Comparison of ENCODE assay signal across 8 cellular contexts in the genomic region with DNA sequence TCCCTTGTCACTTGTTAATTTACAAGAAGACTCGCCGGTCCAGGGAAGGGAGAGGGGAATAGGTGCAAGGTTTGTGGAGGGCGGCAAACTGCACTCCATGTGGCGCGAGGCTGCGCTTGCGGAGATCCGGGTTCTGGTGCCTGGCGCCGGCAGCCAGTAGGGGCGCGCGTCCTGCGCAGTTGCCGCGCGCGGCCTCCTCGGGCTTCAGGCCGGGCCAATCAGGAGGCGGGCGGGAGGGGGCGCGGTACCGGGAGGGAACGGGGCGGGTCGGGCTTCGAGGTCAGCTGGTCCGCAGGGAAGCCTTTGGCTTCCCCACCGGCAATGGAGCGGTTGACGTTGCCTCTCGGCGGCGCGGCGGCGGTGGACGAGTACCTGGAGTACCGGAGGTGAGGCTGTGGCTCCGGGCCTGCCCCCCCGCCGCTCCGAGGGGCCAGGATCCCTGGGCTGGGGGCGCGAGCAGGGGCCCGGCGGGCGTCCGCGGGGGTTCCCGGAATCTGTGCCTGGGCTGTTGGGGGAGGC. TPM values are rescaled to one million over a fixed set of nuclear protein-coding genes. Genes with fewer than 3 reads are reported as not detected.
DNase-seq lines count a peak whose midpoint lies in the region; ATAC-seq and TF ChIP-seq lines count a peak whose summit lies in the region.

A gene with protein sequence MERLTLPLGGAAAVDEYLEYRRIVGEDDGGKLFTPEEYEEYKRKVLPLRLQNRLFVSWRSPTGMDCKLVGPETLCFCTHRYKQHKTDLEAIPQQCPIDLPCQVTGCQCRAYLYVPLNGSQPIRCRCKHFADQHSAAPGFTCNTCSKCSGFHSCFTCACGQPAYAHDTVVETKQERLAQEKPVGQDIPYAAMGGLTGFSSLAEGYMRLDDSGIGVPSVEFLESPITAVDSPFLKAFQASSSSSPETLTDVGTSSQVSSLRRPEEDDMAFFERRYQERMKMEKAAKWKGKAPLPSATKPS (plus strand): TSS at position 302 of the 519 bp plus-strand sequence. CDS start 20 bp downstream, at position 322.

- H3K4me1 ChIP-seq in DND-41 (ENCODE audit: insufficient read depth, low read length) = peaks cover 18% of the 10 kb centered on the region
- H3K4me1 ChIP-seq in prostate gland (replicated peaks) = no peaks in the 10 kb centered on the region
- H3K4me1 ChIP-seq in upper lobe of right lung = peaks cover 6% of the 10 kb centered on the region

- intact Hi-C loops in left cardiac atrium (cut with DNase I) (loop anchor here in 1 of 2 donors (5.0 kb wide), 1 partner anchor 83 kb away; a partner anchor contains a TSS), prostate gland (cut with DNase I) (loop anchor here (2.0 to 10.0 kb wide), 2 partner anchors 83 to 665 kb away; a partner anchor contains a TSS), upper lobe of right lung (cut with DNase I) (no loop called here)

- 1% methylated on average over 47 of the region's 53 CpGs for WGBS in prostate gland

- peak within 1 kb of the TSS; percentile 82 for H2AFZ ChIP-seq in DND-41 (ENCODE audit: low read depth, low read length)

- H3K27me3 ChIP-seq in DND-41 (ENCODE audit: insufficient read depth, low read length, poor library complexity) = no peaks in the 10 kb centered on the region
- no peaks in the 10 kb centered on the region for H3K27me3 ChIP-seq in prostate gland (replicated peaks; ENCODE audit: insufficient read depth)
- H3K27me3 ChIP-seq in upper lobe of right lung = no peaks in the 10 kb centered on the region

- DNase-seq in DND-41 (peak; percentile 82), KG1 (lab: John Stamatoyannopoulos, UW) (peak; percentile 60), SHP77 treated with DMSO at 0.1 percent for 48 hours (lab: John Stamatoyannopoulos, UW) (peak; percentile 77), left cardiac atrium (peak; percentile 93), prostate gland (ENCODE audit: low spot score) (peak; percentile 85), upper lobe of right lung (peak; percentile 97)
- peak; percentile 62 for DNase-seq in activated naive CD8-positive, alpha-beta T cell treated with anti-CD3 and anti-CD28 coated beads, Interleukin-2, amount 50 U/mL, for 16 hours (ENCODE audit: low read depth, low spot score)

- peak; percentile 16 for TF ChIP-seq POLR2A in prostate gland (IDR thresholded peaks at IDR 0.05)

- H3K27ac ChIP-seq in DND-41 (ENCODE audit: low read length) = peak within 1 kb of the TSS; percentile 81
- peak within 1 kb of the TSS; percentile 80 for H3K27ac ChIP-seq in prostate gland
- peak within 1 kb of the TSS; percentile 88 for H3K27ac ChIP-seq in upper lobe of right lung

- peak within 1 kb of the TSS; percentile 75 for H3K9ac ChIP-seq in DND-41 (ENCODE audit: low read depth, low read length)

- no peaks in the 10 kb centered on the region; the same call in 1 of the 2 replicates for H3K36me3 ChIP-seq in DND-41 (ENCODE audit: insufficient read depth, low read length)
- no peaks in the 10 kb centered on the region for H3K36me3 ChIP-seq in prostate gland
- no peaks in the 10 kb centered on the region for H3K36me3 ChIP-seq in upper lobe of right lung

- H4K20me1 ChIP-seq in DND-41 (ENCODE audit: insufficient read depth, low read length) = 0 out of 2 replicates have a peak, but pooled peaks cover 3% of the 10 kb centered on the region

- no peaks in the 10 kb centered on the region for H3K9me3 ChIP-seq in DND-41 (ENCODE audit: insufficient read depth, low read length, severe bottlenecking)
- H3K9me3 ChIP-seq in prostate gland = no peaks in the 10 kb centered on the region
- no peaks in the 10 kb centered on the region for H3K9me3 ChIP-seq in upper lobe of right lung

- peaks cover 34% of the 10 kb centered on the region for H3K79me2 ChIP-seq in DND-41 (ENCODE audit: insufficient read depth, low read length)

- peak; percentile 94 for ATAC-seq in DND-41 (ENCODE audit: insufficient read depth, low read depth)
- ATAC-seq in GM21619 (IDR thresholded peaks at IDR 0.05; ENCODE audit: unreplicated experiment) = peak; percentile 97
- ATAC-seq in left cardiac atrium = peak; percentile 100
- ATAC-seq in upper lobe of right lung = peak; percentile 100

- peak within 1 kb of the TSS; percentile 78 for H3K4me2 ChIP-seq in DND-41 (ENCODE audit: insufficient read depth, low read length)

- TF ChIP-seq CTCF in DND-41 (IDR thresholded peaks at IDR 0.05; ENCODE audit: borderline replicate concordance, extremely low read depth, low read length, poor library complexity, severe bottlenecking) (peak; percentile 64), prostate gland (IDR thresholded peaks at IDR 0.05) (peak; percentile 61 to 76 (median 69)), upper lobe of right lung (IDR thresholded peaks at IDR 0.05) (peak; percentile 79)

- H3K4me3 ChIP-seq in DND-41 (ENCODE audit: low read depth in 1 of 2, low read length in 2 of 2) (peak within 1 kb of the TSS; percentile 37 to 79), prostate gland (peak within 1 kb of the TSS; percentile 64 to 69), upper lobe of right lung (peak within 1 kb of the TSS; percentile 94)

RNA-seq across cellular contexts. Expression of the gene that starts here (rescaled TPM):
- total RNA-seq in left cardiac atrium = 1 to 10 TPM; 3.0 to 4.1 TPM
- total RNA-seq in prostate gland = 10 to 100 TPM in 1 of 2 donors, 1 to 10 TPM in 1; 7.0 to 30.8 TPM
- 9.0 TPM for total RNA-seq in upper lobe of right lung

Comparison
In these comparisons a context has a peak if more than half of its experiments do, and no peak if none do; other contexts are left out.
1. Peak in every context shown above with its lines: DNase-seq, ATAC-seq, H3K4me3 ChIP-seq and H3K27ac ChIP-seq.